In the genomic region with DNA sequence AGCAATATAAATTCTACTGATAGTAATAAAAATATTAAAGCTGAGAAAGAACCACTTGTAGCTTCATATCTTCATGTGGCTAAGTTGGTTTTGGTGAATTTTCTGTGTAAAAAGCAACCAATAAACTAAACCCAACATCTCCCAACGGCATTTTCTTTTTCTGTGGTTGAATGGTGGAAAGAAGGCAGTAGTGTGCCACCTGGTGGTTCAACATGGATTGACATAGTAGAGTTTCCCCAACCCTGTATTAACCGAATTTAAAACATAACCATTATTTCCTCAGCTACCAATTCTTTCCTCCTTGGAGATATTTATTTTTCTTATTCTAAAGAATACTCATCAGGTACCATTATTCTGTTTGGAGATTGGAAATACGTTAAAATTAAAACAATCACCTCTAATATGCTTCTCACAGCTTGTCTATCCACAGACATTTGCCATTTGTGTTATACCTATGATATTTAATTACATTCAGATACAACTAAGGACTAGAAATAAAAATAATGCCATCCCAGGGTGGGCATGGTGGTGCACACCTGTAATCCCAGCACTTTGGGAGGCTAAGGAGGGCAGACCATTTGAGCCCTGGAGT, we compare ENCODE assay signal across 8 cellular contexts.
DNase-seq lines count a peak whose midpoint lies in the region; ATAC-seq, FAIRE-seq and TF ChIP-seq lines count a peak whose summit lies in the region.

No MANE protein-coding gene starts in this region.

- FAIRE-seq in GM18507 (lab: Jason Lieb, UNC): peak; percentile 18

- TF ChIP-seq POLR2A in spleen (IDR thresholded peaks at IDR 0.05): no peak

- H3K4me3 Mint-ChIP-seq in CD8-positive, alpha-beta T cell: no peak overlapping the region
- no peak overlapping the region for H3K4me3 Mint-ChIP-seq in activated naive CD4-positive, alpha-beta T cell treated with anti-CD3 and anti-CD28 coated beads for 36 hours

- CTCF ChIA-PET in CD8-positive, alpha-beta T cell (lab: Charles Lee): interaction anchor here (0.6 to 3.5 kb wide), 35 partner anchors 8 to 1494 kb away, joined by 3 to 60 read pairs (median 4); no protein-coding TSS in a partner anchor
- CTCF ChIA-PET in activated naive CD4-positive, alpha-beta T cell treated with anti-CD3 and anti-CD28 coated beads for 36 hours (lab: Charles Lee): interaction anchor here (0.6 to 4.3 kb wide), 34 partner anchors 10 to 674 kb away, joined by 3 to 99 read pairs (median 4); partner anchors contain the start of genes BLOC1S5, BMP6 and EEF1E1

- intact Hi-C loops in CD8-positive, alpha-beta T cell (cut with DNase I, micrococcal nuclease): loop anchor here (1.0 to 2.0 kb wide), 3 partner anchors 88 to 496 kb away; no protein-coding TSS in a partner anchor
- intact Hi-C loops in activated naive CD4-positive, alpha-beta T cell treated with anti-CD3 and anti-CD28 coated beads for 36 hours (cut with micrococcal nuclease): loop anchor here (1.0 to 2.0 kb wide), 4 partner anchors 88 to 601 kb away; partner anchors contain the start of gene BLOC1S5
- intact Hi-C loops in spleen (cut with DNase I; ENCODE audit: low total_unique reads): loop anchor here (5.0 kb wide), 1 partner anchor 87 kb away; no protein-coding TSS in a partner anchor

- no peaks in the 10 kb centered on the region for H3K4me1 ChIP-seq in CD8-positive, alpha-beta T cell (ENCODE audit: insufficient read depth, low read length)
- H3K4me1 ChIP-seq in right atrium auricular region (no peaks in the 10 kb centered on the region), spleen (no peaks in the 10 kb centered on the region)

- no peaks in the 10 kb centered on the region for H3K4me1 Mint-ChIP-seq in CD8-positive, alpha-beta T cell (ENCODE audit: low read depth)
- H3K4me1 Mint-ChIP-seq in activated naive CD4-positive, alpha-beta T cell treated with anti-CD3 and anti-CD28 coated beads for 36 hours (ENCODE audit: low read depth): no peaks in the 10 kb centered on the region

- H3K27ac ChIP-seq in CD8-positive, alpha-beta T cell (ENCODE audit: low read depth, low read length): no peak overlapping the region
- H3K27ac ChIP-seq in right atrium auricular region: no peak overlapping the region
- no peak overlapping the region for H3K27ac ChIP-seq in spleen

- H3K36me3 ChIP-seq in CD8-positive, alpha-beta T cell (ENCODE audit: insufficient read depth, low read length): no peaks in the 10 kb centered on the region
- no peaks in the 10 kb centered on the region for H3K36me3 ChIP-seq in right atrium auricular region
- H3K36me3 ChIP-seq in spleen: no peaks in the 10 kb centered on the region

- peak; percentile 83 for TF ChIP-seq CTCF in CD8-positive, alpha-beta T cell (IDR thresholded peaks at IDR 0.05)
- TF ChIP-seq CTCF in right atrium auricular region (IDR thresholded peaks at IDR 0.05) (peak; percentile 60 to 80), spleen (IDR thresholded peaks at IDR 0.05 in 8 of 11, conservative IDR thresholded peaks at IDR 0.05 in 3 of 11) (peak; percentile 36 to 88 (median 74))

- H3K36me3 Mint-ChIP-seq in CD8-positive, alpha-beta T cell: no peaks in the 10 kb centered on the region
- no peaks in the 10 kb centered on the region for H3K36me3 Mint-ChIP-seq in activated naive CD4-positive, alpha-beta T cell treated with anti-CD3 and anti-CD28 coated beads for 36 hours (ENCODE audit: low read depth)

- POLR2A ChIA-PET in CD8-positive, alpha-beta T cell (lab: Charles Lee): no interaction called here

- no peaks in the 10 kb centered on the region for H3K9me3 ChIP-seq in CD8-positive, alpha-beta T cell (ENCODE audit: low read length)
- H3K9me3 ChIP-seq in right atrium auricular region (no peaks in the 10 kb centered on the region), spleen (no peaks in the 10 kb centered on the region)

- no peak overlapping the region for H3K27ac Mint-ChIP-seq in CD8-positive, alpha-beta T cell
- no peak overlapping the region for H3K27ac Mint-ChIP-seq in activated naive CD4-positive, alpha-beta T cell treated with anti-CD3 and anti-CD28 coated beads for 36 hours

- H3K27me3 ChIP-seq in CD8-positive, alpha-beta T cell (ENCODE audit: insufficient read depth, low read length): no peaks in the 10 kb centered on the region
- H3K27me3 ChIP-seq in right atrium auricular region (no peaks in the 10 kb centered on the region), spleen (replicated peaks in 1 of 7) (peaks cover 0 to 5% (median 0%) of the 10 kb centered on the region in 7 donors)

- WGBS in spleen, 5 donors: 3 to 5% (median 4%) methylated on average over 3 of the region's 3 CpGs

- peak in 4 of 7 experiments; percentile 7 to 41 (median 22) for DNase-seq in CD8-positive, alpha-beta T cell
- DNase-seq in GM18507 (ENCODE audit: extremely low spot score, insufficient read length, low read depth) (peak; percentile 8), NCI-H82 (lab: John Stamatoyannopoulos, UW) (peak; percentile 66), right atrium auricular region (ENCODE audit: low spot score) (no peak), spleen (no peak)
- DNase-seq in activated naive CD4-positive, alpha-beta T cell treated with anti-CD3 and anti-CD28 coated beads for 36 hours: peak; percentile 66

- no peaks in the 10 kb centered on the region for H3K9me3 Mint-ChIP-seq in CD8-positive, alpha-beta T cell
- H3K9me3 Mint-ChIP-seq in activated naive CD4-positive, alpha-beta T cell treated with anti-CD3 and anti-CD28 coated beads for 36 hours: no peaks in the 10 kb centered on the region

- peak; percentile 38 for ATAC-seq in CD8-positive, alpha-beta T cell
- ATAC-seq in HG03135 (IDR thresholded peaks at IDR 0.05; ENCODE audit: unreplicated experiment) (peak; percentile 63), GM18520 (IDR thresholded peaks at IDR 0.05; ENCODE audit: unreplicated experiment) (no peak)

- H3K4me3 ChIP-seq in CD8-positive, alpha-beta T cell (ENCODE audit: low read depth, low read length): no peak overlapping the region
- no peak overlapping the region for H3K4me3 ChIP-seq in right atrium auricular region
- no peak overlapping the region for H3K4me3 ChIP-seq in spleen

- H3K27me3 Mint-ChIP-seq in CD8-positive, alpha-beta T cell (ENCODE audit: low read depth): peaks cover 8% of the 10 kb centered on the region
- H3K27me3 Mint-ChIP-seq in activated naive CD4-positive, alpha-beta T cell treated with anti-CD3 and anti-CD28 coated beads for 36 hours (ENCODE audit: low read depth): peaks cover 6% of the 10 kb centered on the region

Comparison
In these comparisons a context has a peak if more than half of its experiments do, and no peak if none do; other contexts are left out.
1. DNase-seq: peak in CD8-positive, alpha-beta T cell (4 of 7), GM18507 (single experiment), NCI-H82 (single experiment) and activated naive CD4-positive, alpha-beta T cell treated with anti-CD3 and anti-CD28 coated beads for 36 hours (single experiment); none in right atrium auricular region (single experiment) and spleen (single experiment).
2. Peak in every context shown above with its lines, with median percentiles within 50 percentile points of each other: CTCF ChIP-seq.